Comparison of ENCODE assay signal across 10 cellular contexts in genomic region chr13:73417012-73417615, GRCh38.
DNase-seq lines count a peak whose midpoint lies in the region; ATAC-seq and TF ChIP-seq lines count a peak whose summit lies in the region.
"Had no signal": no experiment of that assay in that cellular context is flagged by ENCODE, and none has a peak within 500 bp of the region (broad histone marks: within the 10 kb centered on the region; RNA-seq: fewer than 3 reads in every experiment).

No MANE protein-coding gene starts in this region.

- intact Hi-C loops in aorta (cut with DNase I), result no loop called here
- intact Hi-C loops in ovary (cut with DNase I), result no loop called here

- H3K4me1 ChIP-seq in aorta (ENCODE audit: control insufficient read depth in 1 of 2, insufficient read depth in 2 of 2, low read length in 2 of 2), result no peaks in the 10 kb centered on the region
- no peaks in the 10 kb centered on the region for H3K4me1 ChIP-seq in ovary (ENCODE audit: insufficient read depth)

- H3K36me3 ChIP-seq in aorta (ENCODE audit: control insufficient read depth in 1 of 2, insufficient read depth in 2 of 2, low read length in 1 of 2) (no peaks in the 10 kb centered on the region), ovary (no peaks in the 10 kb centered on the region)
- H3K36me3 ChIP-seq: neutrophil had no signal

- ATAC-seq in aorta (ENCODE audit: low FRiP score) (no peak), GM21619 (IDR thresholded peaks at IDR 0.05; ENCODE audit: unreplicated experiment) (no peak)

- DNase-seq in A172 (ENCODE audit: low spot score) (peak; percentile 57), NAMALWA (ENCODE audit: low spot score) (peak; percentile 21), choroid plexus epithelial cell (ENCODE audit: low read depth) (peak; percentile 52), NCI-H1105 (lab: John Stamatoyannopoulos, UW) (no peak), aorta (no peak), ovary (no peak)
- DNase-seq: NCI-H524 treated with DMSO at 0.1 percent for 48 hours had no signal

- H3K4me3 ChIP-seq in choroid plexus epithelial cell (ENCODE audit: low read depth, low read length) (no peak overlapping the region), aorta (ENCODE audit: low read length in 2 of 2) (no peak overlapping the region), ovary (no peak overlapping the region)

- peak; percentile 23; the same call in 1 of the 2 replicates for TF ChIP-seq CTCF in GM12874 (IDR thresholded peaks at IDR 0.05; ENCODE audit: insufficient read depth, low read depth, low read length)
- peak; percentile 61 for TF ChIP-seq CTCF in choroid plexus epithelial cell (conservative IDR thresholded peaks at IDR 0.05; ENCODE audit: low read depth, low read length)
- no peak for TF ChIP-seq CTCF in ovary (IDR thresholded peaks at IDR 0.05)

- H3K27ac ChIP-seq in aorta (ENCODE audit: low read depth in 1 of 2, low read length in 2 of 2), result no peak overlapping the region
- no peak overlapping the region for H3K27ac ChIP-seq in ovary
- H3K27ac ChIP-seq: neutrophil had no signal

- WGBS in aorta, 2 donors, result 94% methylated on average over 13 of the region's 13 CpGs
- WGBS in ovary, 3 donors, result 93 to 95% (median 95%) methylated on average over 13 of the region's 13 CpGs

- no peak for TF ChIP-seq POLR2A in ovary (IDR thresholded peaks at IDR 0.05)

- H3K27me3 ChIP-seq in aorta (ENCODE audit: control insufficient read depth in 1 of 2, insufficient read depth in 2 of 2, low read length in 1 of 2) (no peaks in the 10 kb centered on the region), ovary (no peaks in the 10 kb centered on the region)
- H3K27me3 ChIP-seq: neutrophil had no signal

- TF ChIP-seq EP300 in ovary (IDR thresholded peaks at IDR 0.05), result no peak

- H3K9me3 ChIP-seq in aorta (ENCODE audit: control insufficient read depth, low read length) (no peaks in the 10 kb centered on the region), ovary (no peaks in the 10 kb centered on the region)
- H3K9me3 ChIP-seq: neutrophil had no signal

Comparison
In these comparisons a context has a peak if more than half of its experiments do, and no peak if none do; other contexts are left out.
1. DNase-seq: peak in A172 (single experiment), NAMALWA (single experiment) and choroid plexus epithelial cell (single experiment); none in NCI-H1105 (single experiment), aorta (0 of 2) and ovary (0 of 5).
2. CTCF ChIP-seq: peak in GM12874 (single experiment) and choroid plexus epithelial cell (single experiment); none in ovary (0 of 3).